Comparison of ENCODE assay signal across 12 cellular contexts in genomic region chr5:56095579-56096102, GRCh38.
DNase-seq lines count a peak whose midpoint lies in the region; ATAC-seq and TF ChIP-seq lines count a peak whose summit lies in the region.
"Had no signal": no experiment of that assay in that cellular context is flagged by ENCODE, and none has a peak within 500 bp of the region (broad histone marks: within the 10 kb centered on the region; RNA-seq: fewer than 3 reads in every experiment).

No MANE protein-coding gene starts in this region.

- TF ChIP-seq CTCF in sigmoid colon (IDR thresholded peaks at IDR 0.05), result no peak

- peaks cover 0 to 5% of the 10 kb centered on the region in 2 donors for H3K9me3 Mint-ChIP-seq in activated naive CD4-positive, alpha-beta T cell treated with anti-CD3 and anti-CD28 coated beads, Interleukin-2, amount 50 U/mL, for 72 hours

- H3K27me3 ChIP-seq in sigmoid colon, result no peaks in the 10 kb centered on the region

- TF ChIP-seq POLR2A in GM18505 (IDR thresholded peaks at IDR 0.05; ENCODE audit: borderline replicate concordance, extremely low read depth, insufficient read depth, insufficient read length) (no peak), sigmoid colon (IDR thresholded peaks at IDR 0.05) (no peak)

- 79 to 89% methylated on average over 3 of the region's 3 CpGs for WGBS in sigmoid colon, 2 donors

- no peak overlapping the region for H3K27ac ChIP-seq in sigmoid colon
- H3K27ac ChIP-seq: epithelial cell of prostate had no signal

- no peaks in the 10 kb centered on the region for H3K36me3 ChIP-seq in sigmoid colon

- no peak for TF ChIP-seq EP300 in sigmoid colon (IDR thresholded peaks at IDR 0.05)

- H3K4me1 ChIP-seq in sigmoid colon, result no peaks in the 10 kb centered on the region

- no peak overlapping the region for H3K4me3 ChIP-seq in sigmoid colon

- H3K9me3 ChIP-seq in sigmoid colon, result no peaks in the 10 kb centered on the region

- peak overlapping the region; percentile 79 to 93 for H3K27ac Mint-ChIP-seq in activated naive CD4-positive, alpha-beta T cell treated with anti-CD3 and anti-CD28 coated beads, Interleukin-2, amount 50 U/mL, for 72 hours
- H3K27ac Mint-ChIP-seq: progenitor cell of endocrine pancreas had no signal

- H3K36me3 Mint-ChIP-seq in activated naive CD4-positive, alpha-beta T cell treated with anti-CD3 and anti-CD28 coated beads, Interleukin-2, amount 50 U/mL, for 72 hours, result peaks cover 0 to 18% of the 10 kb centered on the region in 2 donors

- ATAC-seq in GM18505 (IDR thresholded peaks at IDR 0.05; ENCODE audit: unreplicated experiment) (peak; percentile 65), GM19452 (IDR thresholded peaks at IDR 0.05; ENCODE audit: unreplicated experiment) (peak; percentile 87), HG03039 (IDR thresholded peaks at IDR 0.05; ENCODE audit: unreplicated experiment) (peak; percentile 70)
- ATAC-seq in activated naive CD4-positive, alpha-beta T cell treated with anti-CD3 and anti-CD28 coated beads, Interleukin-2, amount 50 U/mL, for 72 hours, result no peak

- intact Hi-C loops in sigmoid colon (cut with DNase I) (no loop called here), cardiac septum (cut with DNase I) (no loop called here)

- no peak for DNase-seq in activated naive CD4-positive, alpha-beta T cell treated with anti-CD3 and anti-CD28 coated beads, Interleukin-2, amount 50 U/mL, for 72 hours (ENCODE audit: low spot score in 2 of 2)
- no peak for DNase-seq in iPS-NIHi7 (ENCODE audit: extremely low spot score)
- DNase-seq in sigmoid colon, result no peak
- DNase-seq in cardiac septum (ENCODE audit: low spot score), result no peak
- DNase-seq in T-helper 9 cell, result no peak
- DNase-seq: kidney glomerular epithelial cell, NCI-H1930 had no signal

Comparison
In these comparisons a context has a peak if more than half of its experiments do, and no peak if none do; other contexts are left out.
1. ATAC-seq: peak in GM18505 (single experiment), GM19452 (single experiment) and HG03039 (single experiment); none in activated naive CD4-positive, alpha-beta T cell treated with anti-CD3 and anti-CD28 coated beads, Interleukin-2, amount 50 U/mL, for 72 hours (0 of 2).